27 cellular contexts compared by ENCODE assay signal in genomic region chr2:170523506-170523905, GRCh38.
DNase-seq lines count a peak whose midpoint lies in the region; ATAC-seq, FAIRE-seq and TF ChIP-seq lines count a peak whose summit lies in the region.
"Had no signal": no experiment of that assay in that cellular context is flagged by ENCODE, and none has a peak within 500 bp of the region (broad histone marks: within the 10 kb centered on the region; RNA-seq: fewer than 3 reads in every experiment).

No MANE protein-coding gene starts in this region.

- no peak overlapping the region for H3K4me2 ChIP-seq in H1 (ENCODE audit: insufficient read depth in 1 of 2, low read depth in 2 of 2, low read length in 2 of 2)
- H3K4me2 ChIP-seq: A549 had no signal

- H3K27me3 ChIP-seq in A673 (replicated peaks; ENCODE audit: insufficient read depth, low read depth, low read length, poor library complexity), result no peaks in the 10 kb centered on the region
- H3K27me3 ChIP-seq in H1 (replicated peaks in 1 of 4; ENCODE audit: control insufficient read depth in 3 of 4, extremely low read depth in 1 of 4, insufficient read depth in 3 of 4, low read length in 3 of 4), result 0 out of 7 replicates have a peak, but pooled peaks cover 0 to 4% (median 0%) of the 10 kb centered on the region in 4 experiments
- H3K27me3 ChIP-seq: pancreas, tibial artery had no signal

- no peak overlapping the region for H3K14ac ChIP-seq in H1 (ENCODE audit: insufficient read length)

- no peak overlapping the region for H2BK12ac ChIP-seq in H1 (ENCODE audit: low read depth, low read length)

- POLR2A ChIA-PET in A673 (lab: Charles Lee; ENCODE audit: low non-redundant PET), result no interaction called here
- POLR2A ChIA-PET in H1 (lab: Charles Lee; ENCODE audit: partially characterized antibody), result interaction anchor here (1.0 kb wide), 1 partner anchor 158 kb away, joined by 3 read pairs; no protein-coding TSS in a partner anchor

- H3K9ac ChIP-seq in H1 (replicated peaks in 1 of 4; ENCODE audit: extremely low read depth in 1 of 4, low read depth in 3 of 4, low read length in 3 of 4), result no peak overlapping the region
- H3K9ac ChIP-seq: GM23248 had no signal

- no peak overlapping the region for H2AFZ ChIP-seq in H1 (ENCODE audit: low read length)
- H2AFZ ChIP-seq: GM23248 had no signal

- FAIRE-seq in H1 (lab: Jason Lieb, UNC), result no peak
- FAIRE-seq: A549, bronchial epithelial cell, GM19239, pancreas had no signal

- H3K4me1 ChIP-seq in A673 (ENCODE audit: insufficient read depth, low read length, poor library complexity, severe bottlenecking) (peaks cover 13% of the 10 kb centered on the region), H1 (replicated peaks in 1 of 4; ENCODE audit: control insufficient read depth in 3 of 4, insufficient read depth in 4 of 4, low read length in 3 of 4) (0 out of 7 replicates have a peak, but pooled peaks cover 0 to 1% (median 0%) of the 10 kb centered on the region in 4 experiments)
- H3K4me1 ChIP-seq: pancreas had no signal

- H2BK20ac ChIP-seq in H1 (ENCODE audit: low read length), result no peak overlapping the region

- peak; percentile 12 to 40; a peak in 3 of 4 replicates for TF ChIP-seq RAD21 in H1 (IDR thresholded peaks at IDR 0.05 in 1 of 2, conservative IDR thresholded peaks at IDR 0.05 in 1 of 2; ENCODE audit: low read depth in 2 of 2, low read length in 2 of 2)

- intact Hi-C loops in A673 (cut with micrococcal nuclease; ENCODE audit: unreplicated experiment), result no loop called here

- no peak overlapping the region for H2BK120ac ChIP-seq in H1 (replicated peaks; ENCODE audit: low read depth, low read length)

- no peaks in the 10 kb centered on the region for H3K79me2 ChIP-seq in H1 (ENCODE audit: control insufficient read depth in 1 of 2, insufficient read depth in 2 of 2, low read length in 2 of 2)

- TF ChIP-seq CTCF in A673 (conservative IDR thresholded peaks at IDR 0.05; ENCODE audit: low read depth, low read length), result 0 out of 2 replicates have a peak, but pooled peaks have one; percentile 8
- peak; percentile 44; the same call in 2 of the 3 replicates for TF ChIP-seq CTCF in GM12872 (IDR thresholded peaks at IDR 0.05; ENCODE audit: insufficient read depth, low read depth, low read length)
- 0 out of 4 replicates have a peak, but pooled peaks of 1 of the 3 experiments have one; percentile 8 for TF ChIP-seq CTCF in H1 (IDR thresholded peaks at IDR 0.05; ENCODE audit: control extremely low read depth in 1 of 3, insufficient read depth in 1 of 3, low read depth in 1 of 3, low read length in 3 of 3)

- DNase-seq in A673 (ENCODE audit: low spot score) (no peak), NCI-H69 (lab: John Stamatoyannopoulos, UW) (peak; percentile 3), H1 (ENCODE audit: low read depth in 1 of 2, low spot score in 2 of 2) (no peak), NCI-H2081 treated with DMSO at 0.1 percent for 48 hours (lab: John Stamatoyannopoulos, UW) (no peak), NCI-H1105 (lab: John Stamatoyannopoulos, UW) (no peak), iPS-NIHi11 (ENCODE audit: low spot score) (no peak)
- DNase-seq: activated CD4-positive, alpha-beta T cell treated with anti-CD3 and anti-CD28 coated beads for 36 hours; activated naive CD4-positive, alpha-beta T cell treated with anti-CD3 and anti-CD28 coated beads for 36 hours; activated T-cell treated with anti-CD3 and anti-CD28 coated beads, Interleukin-2, amount 50 U/mL, for 72 hours; amniotic stem cell; GM23248; head of caudate nucleus; MM.1S; NCI-H146; NCI-H2171; NCI-H526; pancreas; right cardiac atrium; SHP77 treated with DMSO at 0.1 percent for 48 hours; stimulated activated naive CD8-positive, alpha-beta T cell treated with anti-CD3 and anti-CD28 coated beads, Interleukin-15, amount 100 ng/mL, for 72 hours; tibial artery had no signal

- no peaks in the 10 kb centered on the region for H3K9me3 ChIP-seq in A673 (ENCODE audit: low read depth, low read length, poor library complexity, severe bottlenecking)
- no peaks in the 10 kb centered on the region for H3K9me3 ChIP-seq in H1 (ENCODE audit: insufficient read depth in 2 of 2, low read depth in 1 of 2, low read length in 1 of 2)
- H3K9me3 ChIP-seq: A549, pancreas, tibial artery had no signal

- H3K79me1 ChIP-seq in H1 (ENCODE audit: low read depth, low read length), result no peaks in the 10 kb centered on the region

- no peaks in the 10 kb centered on the region for H4K20me1 ChIP-seq in H1 (replicated peaks in 1 of 2; ENCODE audit: control insufficient read depth in 1 of 2, insufficient read depth in 2 of 2, low read length in 2 of 2)

- H4K91ac ChIP-seq in H1 (replicated peaks; ENCODE audit: insufficient read length, low read length), result no peak overlapping the region

- no TSS peak for BruUV-seq in A673 (replicated peaks; lab: Mats Ljungman, UMichigan)

- H3K36me3 ChIP-seq in A673 (ENCODE audit: insufficient read depth, low read length, poor library complexity, severe bottlenecking), result no peaks in the 10 kb centered on the region
- no peaks in the 10 kb centered on the region for H3K36me3 ChIP-seq in H1 (ENCODE audit: control insufficient read depth in 2 of 4, insufficient read depth in 4 of 4, low read length in 3 of 4)
- H3K36me3 ChIP-seq: pancreas, tibial artery had no signal

- no peaks in the 10 kb centered on the region for H3K23me2 ChIP-seq in H1 (ENCODE audit: low read depth, low read length)

- H3K4me3 ChIP-seq in A673 (ENCODE audit: low read depth, low read length, poor library complexity, severe bottlenecking), result no peak overlapping the region
- no peak overlapping the region for H3K4me3 ChIP-seq in H1 (ENCODE audit: extremely low read depth in 1 of 4, insufficient read depth in 2 of 4, low read depth in 3 of 4, low read length in 4 of 4)
- H3K4me3 ChIP-seq: A549, GM23248, pancreas, tibial artery had no signal

- no peak for TF ChIP-seq EP300 in H1 (IDR thresholded peaks at IDR 0.05; ENCODE audit: borderline replicate concordance in 1 of 2, low read depth in 2 of 2, low read length in 2 of 2)

- no peak for TF ChIP-seq POLR2A in H1 (IDR thresholded peaks at IDR 0.05; ENCODE audit: control extremely low read depth in 1 of 2, low read depth in 2 of 2, low read length in 2 of 2)

- no peak overlapping the region for H2BK5ac ChIP-seq in H1 (ENCODE audit: low read depth, low read length)

- CTCF ChIA-PET in A673 (lab: Charles Lee) (no interaction called here), H1 (lab: Charles Lee; ENCODE audit: partially characterized antibody) (interaction anchor here (1.0 to 1.6 kb wide), 4 partner anchors 14 to 322 kb away, joined by 3 to 6 read pairs (median 6); no protein-coding TSS in a partner anchor)

- H3K27ac ChIP-seq in A673 (ENCODE audit: low read depth, low read length, poor library complexity, severe bottlenecking) (no peak overlapping the region), H1 (ENCODE audit: low read depth, low read length) (no peak overlapping the region)
- H3K27ac ChIP-seq: A549, GM23248, pancreas had no signal

- H3K18ac ChIP-seq in H1 (ENCODE audit: extremely low read depth, low read length), result no peak overlapping the region

- no peak overlapping the region for H4K5ac ChIP-seq in H1 (ENCODE audit: insufficient read length, low read depth, low read length)

- H3K56ac ChIP-seq in H1 (replicated peaks; ENCODE audit: insufficient read length, low read depth, low read length), result no peak overlapping the region

- H4K8ac ChIP-seq in H1 (ENCODE audit: extremely low read depth, insufficient read depth, low read length), result no peak overlapping the region

- H2AK5ac ChIP-seq in H1 (ENCODE audit: low read depth, low read length), result no peak overlapping the region

- no peak overlapping the region for H3K4ac ChIP-seq in H1 (replicated peaks; ENCODE audit: insufficient read length, low read depth, low read length)

- no peak overlapping the region for H2BK15ac ChIP-seq in H1 (ENCODE audit: low read length)

- 90% methylated on average over 4 of the region's 4 CpGs; no CpG with 5 or more reads in 1 of the 2 experiments for WGBS in H1 (ENCODE audit: extremely low coverage in 1 of 2, insufficient coverage in 1 of 2, insufficient read length in 1 of 2, insufficient replicate concordance in 2 of 2, low coverage in 1 of 2, low lambda C conversion rate in 2 of 2, missing lambda C conversion rate in 1 of 2), 2 experiments

- ATAC-seq in HG03159 (IDR thresholded peaks at IDR 0.05; ENCODE audit: unreplicated experiment), result no peak
- ATAC-seq: activated CD4-positive, alpha-beta T cell treated with anti-CD3 and anti-CD28 coated beads for 36 hours; activated T-cell treated with anti-CD3 and anti-CD28 coated beads, Interleukin-2, amount 50 U/mL, for 72 hours; natural killer cell treated with Interleukin-12 subunit alpha and Interleukin-12 subunit beta and Interleukin-15 and Interleukin-18, amount 100 ng/mL, for 72 hours; pancreas; right cardiac atrium; stimulated activated naive CD8-positive, alpha-beta T cell treated with anti-CD3 and anti-CD28 coated beads, Interleukin-15, amount 100 ng/mL, for 72 hours had no signal

- no peak overlapping the region for H3K23ac ChIP-seq in H1 (ENCODE audit: insufficient read length)

TF ChIP-seq in H1, 55 proteins besides CTCF, POLR2A, EP300 and RAD21 (continues in another document):
- no peak for TF ChIP-seq SP1 (IDR thresholded peaks at IDR 0.05; ENCODE audit: low read depth, low read length)
- no peak for TF ChIP-seq USF2 (IDR thresholded peaks at IDR 0.05; ENCODE audit: low read length)
